Comparison of ENCODE assay signal across 1 cellular context in genomic region chr17:42642377-42642776, GRCh38.
TF ChIP-seq lines count a peak whose summit lies in the region.

No MANE protein-coding gene starts in this region.

TF ChIP-seq in HepG2, 621 proteins besides CTCF, POLR2A, EP300 and RAD21:
- TF ChIP-seq ZNF792 (CRISPR knock-in tag; IDR thresholded peaks at IDR 0.05) (no peak), ZNF569 (CRISPR knock-in tag; IDR thresholded peaks at IDR 0.05; ENCODE audit: borderline replicate concordance) (no peak), RFX3 (CRISPR knock-in tag; IDR thresholded peaks at IDR 0.05) (peak; percentile 57; the same call in 1 of the 2 replicates), TBX3 (IDR thresholded peaks at IDR 0.05; ENCODE audit: borderline replicate concordance) (no peak), DNMT3B (CRISPR knock-in tag; conservative IDR thresholded peaks at IDR 0.05) (no peak), KLF13 (CRISPR knock-in tag; IDR thresholded peaks at IDR 0.05) (no peak), ZNF552 (CRISPR knock-in tag; IDR thresholded peaks at IDR 0.05; ENCODE audit: borderline replicate concordance) (no peak), AHR (CRISPR knock-in tag; IDR thresholded peaks at IDR 0.05) (no peak), POLR2AphosphoS5 (IDR thresholded peaks at IDR 0.05; ENCODE audit: low read depth, low read length) (no peak), PAX8 (CRISPR knock-in tag; IDR thresholded peaks at IDR 0.05; ENCODE audit: borderline replicate concordance) (no peak), ZNF710 (CRISPR knock-in tag; IDR thresholded peaks at IDR 0.05; ENCODE audit: borderline replicate concordance) (no peak), FIP1L1 (IDR thresholded peaks at IDR 0.05; ENCODE audit: borderline replicate concordance, insufficient read depth, low read depth, low read length) (no peak), E2F1 (CRISPR knock-in tag; IDR thresholded peaks at IDR 0.05) (no peak), RFX1 (IDR thresholded peaks at IDR 0.05) (peak; percentile 61), HDAC6 (IDR thresholded peaks at IDR 0.05; ENCODE audit: low read depth, low read length) (no peak)
TF ChIP-seq in HepG2: peak in this region for 2.
